ENCODE assay signal across 26 cellular contexts in genomic region chr2:134072973-134073490, GRCh38.
"Had no signal": no experiment of that assay in that cellular context is flagged by ENCODE, and none has a peak within 500 bp of the region (broad histone marks: within the 10 kb centered on the region; RNA-seq: fewer than 3 reads in every experiment).

No MANE protein-coding gene starts in this region.

- DNase-seq: activated CD4-positive, alpha-beta T cell treated with anti-CD3 and anti-CD28 coated beads for 1 hour; activated CD4-positive, alpha-beta T cell treated with anti-CD3 and anti-CD28 coated beads for 48 hours; activated CD4-positive, CD25-positive, alpha-beta regulatory T cell; activated CD8-positive, alpha-beta T cell treated with anti-CD3 and anti-CD28 coated beads for 36 hours; activated gamma-delta T cell; activated naive CD4-positive, alpha-beta T cell treated with Interleukin-2 at 50 U/mL for 16 hours; activated naive CD8-positive, alpha-beta T cell treated with anti-CD3 and anti-CD28 coated beads, Interleukin-2, amount 10 ng/mL, durations not matched to agents 7 days and 5 days; activated T-cell treated with anti-CD3 and anti-CD28 coated beads, Interleukin-2, amount 50 U/mL, for 24 hours; amygdala; Karpas-422; KBM-7; NCI-H1048; NCI-H1105 treated with DMSO at 0.1 percent for 48 hours; NCI-H1436; NCI-H1694; NCI-H1930; NCI-H2081 treated with DMSO at 0.1 percent for 48 hours; NCI-H510A; NCI-H526; NCI-H748 treated with DMSO at 0.1 percent for 48 hours; NK-92 treated with Interleukin-12 subunit alpha and Interleukin-12 subunit beta, amount 100 ng/mL, for 24 hours; PC-9; Right ventricle myocardium superior; SJCRH30; T1000; WERI-Rb-1 had no signal

- ATAC-seq: activated CD8-positive, alpha-beta T cell treated with anti-CD3 and anti-CD28 coated beads for 36 hours had no signal
